In the genomic region with DNA sequence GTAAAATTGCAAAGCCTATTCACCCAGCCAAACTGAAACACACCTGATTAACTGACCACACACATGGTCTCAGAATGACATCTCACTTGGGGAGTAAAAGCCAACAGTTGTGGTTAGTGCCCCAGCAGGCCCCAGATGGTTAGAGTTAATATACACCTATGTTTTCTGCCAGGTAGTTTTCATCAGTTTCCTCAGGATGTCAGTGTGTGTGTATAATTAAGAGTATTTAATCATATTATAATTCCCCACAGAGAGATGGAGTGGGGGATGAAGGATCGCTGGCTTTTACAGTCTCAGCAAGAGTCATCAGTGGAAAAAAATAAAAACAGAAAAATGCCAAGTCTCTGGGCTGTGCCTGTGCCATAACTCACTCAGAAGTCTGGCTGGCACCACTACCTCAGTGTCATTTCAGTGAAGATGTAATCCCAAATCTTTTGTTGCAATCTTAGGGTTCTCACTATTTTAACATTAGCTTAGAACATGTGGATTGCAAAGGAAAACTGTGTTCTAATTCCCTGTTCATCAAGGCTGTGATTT, we compare ENCODE assay signal across 1 cellular context.
A peak's percentile ranks its signal among the peaks of the same experiment; 100 is the strongest.
TF ChIP-seq lines count a peak whose summit lies in the region.

No MANE protein-coding gene starts in this region.

TF ChIP-seq in GM12878, 131 proteins besides CTCF, POLR2A, EP300 and RAD21 (continues in another document):
- TF ChIP-seq ZBTB40 (IDR thresholded peaks at IDR 0.05; ENCODE audit: borderline replicate concordance): no peak
- no peak for TF ChIP-seq SRF (IDR thresholded peaks at IDR 0.05; ENCODE audit: low read depth in 2 of 2, low read length in 2 of 2)
- no peak for TF ChIP-seq FOS (IDR thresholded peaks at IDR 0.05; ENCODE audit: borderline replicate concordance, extremely low read depth, insufficient read length)
- peak; percentile 43; the same call in 1 of the 2 replicates for TF ChIP-seq ZSCAN29 (IDR thresholded peaks at IDR 0.05)
- TF ChIP-seq IRF3 (IDR thresholded peaks at IDR 0.05): no peak
- TF ChIP-seq HDAC6 (IDR thresholded peaks at IDR 0.05; ENCODE audit: unreplicated experiment): no peak
- TF ChIP-seq HCFC1 (IDR thresholded peaks at IDR 0.05; ENCODE audit: low read length): no peak
- TF ChIP-seq ATF3 (IDR thresholded peaks at IDR 0.05; ENCODE audit: borderline replicate concordance, extremely low read depth, low read depth, low read length): no peak
- TF ChIP-seq POLR2AphosphoS2 (IDR thresholded peaks at IDR 0.05; ENCODE audit: low read depth, low read length): 0 out of 2 replicates have a peak, but pooled peaks have one; percentile 16
- TF ChIP-seq, protein P1, sequence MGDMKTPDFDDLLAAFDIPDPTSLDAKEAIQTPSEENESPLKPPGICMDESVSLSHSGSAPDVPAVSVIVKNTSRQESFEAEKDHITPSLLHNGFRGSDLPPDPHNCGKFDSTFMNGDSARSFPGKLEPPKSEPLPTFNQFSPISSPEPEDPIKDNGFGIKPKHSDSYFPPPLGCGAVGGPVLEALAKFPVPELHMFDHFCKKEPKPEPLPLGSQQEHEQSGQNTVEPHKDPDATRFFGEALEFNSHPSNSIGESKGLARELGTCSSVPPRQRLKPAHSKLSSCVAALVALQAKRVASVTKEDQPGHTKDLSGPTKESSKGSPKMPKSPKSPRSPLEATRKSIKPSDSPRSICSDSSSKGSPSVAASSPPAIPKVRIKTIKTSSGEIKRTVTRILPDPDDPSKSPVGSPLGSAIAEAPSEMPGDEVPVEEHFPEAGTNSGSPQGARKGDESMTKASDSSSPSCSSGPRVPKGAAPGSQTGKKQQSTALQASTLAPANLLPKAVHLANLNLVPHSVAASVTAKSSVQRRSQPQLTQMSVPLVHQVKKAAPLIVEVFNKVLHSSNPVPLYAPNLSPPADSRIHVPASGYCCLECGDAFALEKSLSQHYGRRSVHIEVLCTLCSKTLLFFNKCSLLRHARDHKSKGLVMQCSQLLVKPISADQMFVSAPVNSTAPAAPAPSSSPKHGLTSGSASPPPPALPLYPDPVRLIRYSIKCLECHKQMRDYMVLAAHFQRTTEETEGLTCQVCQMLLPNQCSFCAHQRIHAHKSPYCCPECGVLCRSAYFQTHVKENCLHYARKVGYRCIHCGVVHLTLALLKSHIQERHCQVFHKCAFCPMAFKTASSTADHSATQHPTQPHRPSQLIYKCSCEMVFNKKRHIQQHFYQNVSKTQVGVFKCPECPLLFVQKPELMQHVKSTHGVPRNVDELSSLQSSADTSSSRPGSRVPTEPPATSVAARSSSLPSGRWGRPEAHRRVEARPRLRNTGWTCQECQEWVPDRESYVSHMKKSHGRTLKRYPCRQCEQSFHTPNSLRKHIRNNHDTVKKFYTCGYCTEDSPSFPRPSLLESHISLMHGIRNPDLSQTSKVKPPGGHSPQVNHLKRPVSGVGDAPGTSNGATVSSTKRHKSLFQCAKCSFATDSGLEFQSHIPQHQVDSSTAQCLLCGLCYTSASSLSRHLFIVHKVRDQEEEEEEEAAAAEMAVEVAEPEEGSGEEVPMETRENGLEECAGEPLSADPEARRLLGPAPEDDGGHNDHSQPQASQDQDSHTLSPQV (IDR thresholded peaks at IDR 0.05): peak; percentile 36; the same call in 1 of the 2 replicates
- TF ChIP-seq, protein P2, sequence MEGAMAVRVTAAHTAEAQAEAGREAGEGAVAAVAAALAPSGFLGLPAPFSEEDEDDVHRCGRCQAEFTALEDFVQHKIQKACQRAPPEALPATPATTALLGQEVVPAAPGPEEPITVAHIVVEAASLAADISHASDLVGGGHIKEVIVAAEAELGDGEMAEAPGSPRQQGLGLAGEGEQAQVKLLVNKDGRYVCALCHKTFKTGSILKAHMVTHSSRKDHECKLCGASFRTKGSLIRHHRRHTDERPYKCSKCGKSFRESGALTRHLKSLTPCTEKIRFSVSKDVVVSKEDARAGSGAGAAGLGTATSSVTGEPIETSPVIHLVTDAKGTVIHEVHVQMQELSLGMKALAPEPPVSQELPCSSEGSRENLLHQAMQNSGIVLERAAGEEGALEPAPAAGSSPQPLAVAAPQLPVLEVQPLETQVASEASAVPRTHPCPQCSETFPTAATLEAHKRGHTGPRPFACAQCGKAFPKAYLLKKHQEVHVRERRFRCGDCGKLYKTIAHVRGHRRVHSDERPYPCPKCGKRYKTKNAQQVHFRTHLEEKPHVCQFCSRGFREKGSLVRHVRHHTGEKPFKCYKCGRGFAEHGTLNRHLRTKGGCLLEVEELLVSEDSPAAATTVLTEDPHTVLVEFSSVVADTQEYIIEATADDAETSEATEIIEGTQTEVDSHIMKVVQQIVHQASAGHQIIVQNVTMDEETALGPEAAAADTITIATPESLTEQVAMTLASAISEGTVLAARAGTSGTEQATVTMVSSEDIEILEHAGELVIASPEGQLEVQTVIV (IDR thresholded peaks at IDR 0.05; ENCODE audit: borderline replicate concordance, partially characterized antibody): no peak
- TF ChIP-seq LARP7 (IDR thresholded peaks at IDR 0.05): no peak
- peak; percentile 95 for TF ChIP-seq CBFB (IDR thresholded peaks at IDR 0.05; ENCODE audit: low read depth)
- TF ChIP-seq SIX5 (IDR thresholded peaks at IDR 0.05; ENCODE audit: low read depth, low read length, severe bottlenecking): no peak
- no peak for TF ChIP-seq ELK1 (IDR thresholded peaks at IDR 0.05; ENCODE audit: low read depth, low read length)
- TF ChIP-seq STAT3 (IDR thresholded peaks at IDR 0.05; ENCODE audit: low read depth, low read length): no peak
- no peak for TF ChIP-seq TCF7 (IDR thresholded peaks at IDR 0.05; ENCODE audit: borderline replicate concordance)
- TF ChIP-seq POLR2AphosphoS5 (IDR thresholded peaks at IDR 0.05; ENCODE audit: low read length): no peak
- peak; percentile 92 for TF ChIP-seq TCF12 (IDR thresholded peaks at IDR 0.05; ENCODE audit: low read depth, low read length)
- TF ChIP-seq, protein P3, sequence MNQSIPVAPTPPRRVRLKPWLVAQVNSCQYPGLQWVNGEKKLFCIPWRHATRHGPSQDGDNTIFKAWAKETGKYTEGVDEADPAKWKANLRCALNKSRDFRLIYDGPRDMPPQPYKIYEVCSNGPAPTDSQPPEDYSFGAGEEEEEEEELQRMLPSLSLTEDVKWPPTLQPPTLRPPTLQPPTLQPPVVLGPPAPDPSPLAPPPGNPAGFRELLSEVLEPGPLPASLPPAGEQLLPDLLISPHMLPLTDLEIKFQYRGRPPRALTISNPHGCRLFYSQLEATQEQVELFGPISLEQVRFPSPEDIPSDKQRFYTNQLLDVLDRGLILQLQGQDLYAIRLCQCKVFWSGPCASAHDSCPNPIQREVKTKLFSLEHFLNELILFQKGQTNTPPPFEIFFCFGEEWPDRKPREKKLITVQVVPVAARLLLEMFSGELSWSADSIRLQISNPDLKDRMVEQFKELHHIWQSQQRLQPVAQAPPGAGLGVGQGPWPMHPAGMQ (IDR thresholded peaks at IDR 0.05; ENCODE audit: borderline replicate concordance): no peak
- no peak for TF ChIP-seq CBX3 (IDR thresholded peaks at IDR 0.05; ENCODE audit: borderline replicate concordance, low read depth)
- TF ChIP-seq MYB (IDR thresholded peaks at IDR 0.05; ENCODE audit: borderline replicate concordance, low read depth, low read length): no peak
- TF ChIP-seq ZBED1 (IDR thresholded peaks at IDR 0.05; ENCODE audit: borderline replicate concordance): no peak; the same call in 1 of the 2 replicates
- peak; percentile 59 for TF ChIP-seq MEF2B (IDR thresholded peaks at IDR 0.05; ENCODE audit: partially characterized antibody, poor library complexity, severe bottlenecking)
- TF ChIP-seq, protein P4, sequence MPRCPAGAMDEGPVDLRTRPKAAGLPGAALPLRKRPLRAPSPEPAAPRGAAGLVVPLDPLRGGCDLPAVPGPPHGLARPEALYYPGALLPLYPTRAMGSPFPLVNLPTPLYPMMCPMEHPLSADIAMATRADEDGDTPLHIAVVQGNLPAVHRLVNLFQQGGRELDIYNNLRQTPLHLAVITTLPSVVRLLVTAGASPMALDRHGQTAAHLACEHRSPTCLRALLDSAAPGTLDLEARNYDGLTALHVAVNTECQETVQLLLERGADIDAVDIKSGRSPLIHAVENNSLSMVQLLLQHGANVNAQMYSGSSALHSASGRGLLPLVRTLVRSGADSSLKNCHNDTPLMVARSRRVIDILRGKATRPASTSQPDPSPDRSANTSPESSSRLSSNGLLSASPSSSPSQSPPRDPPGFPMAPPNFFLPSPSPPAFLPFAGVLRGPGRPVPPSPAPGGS (IDR thresholded peaks at IDR 0.05; ENCODE audit: borderline replicate concordance, insufficient read depth, low read depth, low read length, poor library complexity, severe bottlenecking): no peak
- TF ChIP-seq HDAC2 (IDR thresholded peaks at IDR 0.05): no peak
- TF ChIP-seq SMC3 (IDR thresholded peaks at IDR 0.05; ENCODE audit: borderline replicate concordance, low read length): 0 out of 2 replicates have a peak, but pooled peaks have one; percentile 40
- no peak for TF ChIP-seq BACH1 (IDR thresholded peaks at IDR 0.05; ENCODE audit: borderline replicate concordance)
- no peak for TF ChIP-seq YBX1 (IDR thresholded peaks at IDR 0.05)
- TF ChIP-seq ZBTB33 (IDR thresholded peaks at IDR 0.05): no peak
- TF ChIP-seq POU2F2 (IDR thresholded peaks at IDR 0.05; ENCODE audit: borderline replicate concordance, low read depth, low read length): peak; percentile 81; the same call in 1 of the 3 replicates
